In the genomic region with DNA sequence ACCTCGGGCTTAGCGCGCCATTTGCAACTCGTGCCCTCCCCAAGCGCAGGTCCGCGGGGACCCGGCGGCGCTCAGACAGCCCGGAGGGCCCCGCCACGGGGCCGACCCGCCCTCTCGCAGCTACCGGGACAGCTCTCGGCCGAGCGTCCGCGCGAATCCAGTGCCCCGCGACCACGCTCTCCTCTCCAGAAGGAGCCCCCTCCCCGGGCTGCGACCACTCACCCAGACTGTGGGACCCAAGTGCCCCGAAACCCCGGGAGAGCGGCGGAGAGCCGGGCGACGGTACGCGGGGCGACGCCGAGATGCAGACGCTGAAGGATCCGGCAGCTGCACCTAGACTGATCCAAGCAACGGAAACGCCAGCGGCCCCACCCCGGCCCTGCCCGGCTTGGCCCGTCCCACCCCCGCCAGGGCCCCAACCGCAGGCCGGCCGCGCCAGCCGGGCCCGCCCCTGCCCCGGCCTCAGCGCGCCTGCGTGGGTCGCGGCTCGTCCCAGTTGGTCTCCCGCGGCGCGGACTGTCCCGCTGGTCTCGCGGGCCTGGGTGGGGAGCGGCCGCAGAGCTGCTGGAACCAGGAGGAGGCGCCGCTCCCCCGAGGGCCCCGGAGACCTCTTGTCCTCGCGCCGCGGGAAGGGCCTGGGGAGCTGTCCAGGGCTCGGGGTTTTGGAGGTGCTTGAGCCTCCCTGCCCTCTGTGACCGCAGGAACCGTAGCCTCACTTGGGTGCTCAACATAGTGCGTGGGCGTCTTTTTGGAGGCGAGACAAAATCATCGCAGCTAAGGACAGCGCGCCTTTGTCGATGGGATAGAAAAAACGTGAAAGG, we compare ENCODE assay signal across 8 cellular contexts. TPM values are rescaled to one million over a fixed set of nuclear protein-coding genes. Genes with fewer than 3 reads are reported as not detected.
DNase-seq lines count a peak whose midpoint lies in the region; ATAC-seq lines count a peak whose summit lies in the region.

A gene (minus strand): TSS at position 340 of the 821 bp plus-strand sequence. CDS start 391 bp downstream, outside the sequence.

- DNase-seq in ACHN (peak; percentile 91), NCI-H446 treated with DMSO at 0.1 percent for 48 hours (lab: John Stamatoyannopoulos, UW) (peak; percentile 37), cortex of kidney (lab: John Stamatoyannopoulos, UW) (peak; percentile 34), left lobe of liver (ENCODE audit: low spot score) (peak; percentile 91)
- peak; percentile 31 to 58 for DNase-seq in activated CD4-positive, alpha-beta T cell treated with anti-CD3 and anti-CD28 coated beads for 4 hours
- DNase-seq in stimulated activated CD4-positive, alpha-beta T cell treated with anti-CD3 and anti-CD28 coated beads, Interleukin-2, amount 100 ng/mL, for 24 hours = peak; percentile 66 to 84

- in situ Hi-C loops in ACHN (cut with HindIII; ENCODE audit: low pct_ligation_motif_present, low pct_unique_long_range_greater_than_20kb, low sequenced_read_pairs) = no loop called here

- ATAC-seq in GM18520 (IDR thresholded peaks at IDR 0.05; ENCODE audit: unreplicated experiment) (peak; percentile 79), HG03045 (IDR thresholded peaks at IDR 0.05; ENCODE audit: unreplicated experiment) (peak; percentile 96), left lobe of liver (peak; percentile 96)

RNA-seq across cellular contexts. Expression of the gene that starts here (rescaled TPM):
- 49.1 TPM for total RNA-seq in left lobe of liver

Comparison
In these comparisons a context has a peak if more than half of its experiments do, and no peak if none do; other contexts are left out.
1. Peak in every context shown above with its lines: DNase-seq and ATAC-seq.
2. DNase-seq: peak in every context shown above with its lines; median percentile 91 in ACHN; 91 in left lobe of liver; 75 in stimulated activated CD4-positive, alpha-beta T cell treated with anti-CD3 and anti-CD28 coated beads, Interleukin-2, amount 100 ng/mL, for 24 hours; 44 in activated CD4-positive, alpha-beta T cell treated with anti-CD3 and anti-CD28 coated beads for 4 hours; 37 in NCI-H446 treated with DMSO at 0.1 percent for 48 hours; 34 in cortex of kidney.